ENCODE assay signal across 9 cellular contexts in genomic region chr4:186845137-186845842, GRCh38.
DNase-seq lines count a peak whose midpoint lies in the region; ATAC-seq lines count a peak whose summit lies in the region.
"Had no signal": no experiment of that assay in that cellular context is flagged by ENCODE, and none has a peak within 500 bp of the region (broad histone marks: within the 10 kb centered on the region; RNA-seq: fewer than 3 reads in every experiment).

No MANE protein-coding gene starts in this region.

- H3K27ac ChIP-seq in trophoblast cell (ENCODE audit: low read depth, low read length) = no peak overlapping the region

- no peak overlapping the region for H2BK5ac ChIP-seq in trophoblast cell (ENCODE audit: low read depth, low read length, poor library complexity)

- no peak overlapping the region for H4K8ac ChIP-seq in trophoblast cell (ENCODE audit: low read depth, low read length)

- H3K4me1 ChIP-seq in trophoblast cell (ENCODE audit: control insufficient read depth in 1 of 2, insufficient read depth in 2 of 2, low read length in 2 of 2) = peaks cover 0 to 4% of the 10 kb centered on the region in 2 experiments

- H3K18ac ChIP-seq in trophoblast cell (ENCODE audit: low read length) = no peak overlapping the region

- WGBS in trophoblast cell (ENCODE audit: extremely low coverage, insufficient coverage, insufficient read length) = no CpG with 5 or more reads among the region's 9 CpGs

- H4K91ac ChIP-seq in trophoblast cell (ENCODE audit: low read depth, low read length) = no peak overlapping the region

- H4K12ac ChIP-seq in trophoblast cell (ENCODE audit: low read depth, low read length) = no peak overlapping the region

- H3K27me3 ChIP-seq in trophoblast cell (ENCODE audit: insufficient read depth, low read length) = no peaks in the 10 kb centered on the region

- H3K79me1 ChIP-seq in trophoblast cell (ENCODE audit: low read length) = no peaks in the 10 kb centered on the region

- no peak overlapping the region for H2AFZ ChIP-seq in trophoblast cell (ENCODE audit: insufficient read depth, low read length, poor library complexity)

- H3K4me3 ChIP-seq in trophoblast cell (ENCODE audit: low read depth, low read length) = no peak overlapping the region

- no peak overlapping the region for H3K4ac ChIP-seq in trophoblast cell (ENCODE audit: low read depth, low read length)

- H2AK5ac ChIP-seq in trophoblast cell (ENCODE audit: low read length) = no peak overlapping the region

- H3K4me2 ChIP-seq in trophoblast cell (ENCODE audit: low read length) = no peak overlapping the region

- no peak overlapping the region for H3K9ac ChIP-seq in trophoblast cell (ENCODE audit: low read length)

- H2BK120ac ChIP-seq in trophoblast cell (ENCODE audit: insufficient read depth, low read length, poor library complexity) = no peak overlapping the region

- H3K9me3 ChIP-seq in trophoblast cell (ENCODE audit: insufficient read depth, low read depth, low read length) = no peaks in the 10 kb centered on the region

- H3K36me3 ChIP-seq in trophoblast cell (ENCODE audit: control insufficient read depth in 1 of 2, insufficient read depth in 2 of 2, low read length in 2 of 2) = no peaks in the 10 kb centered on the region

- H3K79me2 ChIP-seq in trophoblast cell (ENCODE audit: control insufficient read depth, insufficient read depth, low read length, poor library complexity) = no peaks in the 10 kb centered on the region

- H3K23ac ChIP-seq in trophoblast cell (ENCODE audit: low read length) = no peak overlapping the region

- peak; percentile 3 for DNase-seq in DMS53 treated with DMSO at 0.1 percent for 48 hours (lab: John Stamatoyannopoulos, UW; ENCODE audit: unreplicated experiment)
- peak; percentile 84 for DNase-seq in RPMI7951 (ENCODE audit: low read depth)
- DNase-seq in fibroblast of gingiva (ENCODE audit: low read depth) = peak; percentile 59
- DNase-seq in trophoblast cell = peak; percentile 42 to 66
- no peak for DNase-seq in activated naive CD4-positive, alpha-beta T cell (lab: John Stamatoyannopoulos, UW)
- DNase-seq in activated CD4-positive, alpha-beta T cell treated with anti-CD3 and anti-CD28 coated beads, Interleukin-2, amount 50 U/mL, for 48 hours = no peak
- DNase-seq: activated naive CD8-positive, alpha-beta T cell treated with anti-CD3 and anti-CD28 coated beads, Interleukin-2, amount 10 ng/mL, durations not matched to agents 7 days and 5 days had no signal

- H2BK12ac ChIP-seq in trophoblast cell (ENCODE audit: low read length) = no peak overlapping the region

- ATAC-seq in HG02623 (IDR thresholded peaks at IDR 0.05; ENCODE audit: unreplicated experiment) (no peak), GM19455 (IDR thresholded peaks at IDR 0.05; ENCODE audit: unreplicated experiment) (no peak)

- H3K14ac ChIP-seq in trophoblast cell (ENCODE audit: low read length) = no peak overlapping the region

Comparison
In these comparisons a context has a peak if more than half of its experiments do, and no peak if none do; other contexts are left out.
1. DNase-seq: peak in DMS53 treated with DMSO at 0.1 percent for 48 hours (single experiment), RPMI7951 (single experiment), fibroblast of gingiva (single experiment) and trophoblast cell (2 of 2); none in activated naive CD4-positive, alpha-beta T cell (0 of 4) and activated CD4-positive, alpha-beta T cell treated with anti-CD3 and anti-CD28 coated beads, Interleukin-2, amount 50 U/mL, for 48 hours (0 of 2).